Comparison of ENCODE assay signal across 10 cellular contexts in genomic region chrX:136714626-136715599, GRCh38.
A peak's percentile ranks its signal among the peaks of the same experiment; 100 is the strongest.
DNase-seq lines count a peak whose midpoint lies in the region; ATAC-seq and TF ChIP-seq lines count a peak whose summit lies in the region.
"Had no signal": no experiment of that assay in that cellular context is flagged by ENCODE, and none has a peak within 500 bp of the region (broad histone marks: within the 10 kb centered on the region; RNA-seq: fewer than 3 reads in every experiment).

No MANE protein-coding gene starts in this region.

- H3K27me3 ChIP-seq in ovary (no peaks in the 10 kb centered on the region), testis (no peaks in the 10 kb centered on the region), heart right ventricle (peaks cover 0 to 20% (median 0%) of the 10 kb centered on the region in 7 donors)

- H3K27ac ChIP-seq in ovary (no peak overlapping the region), testis (no peak overlapping the region), heart right ventricle (peak overlapping the region in 1 of 10 donors; percentile 77)
- H3K27ac ChIP-seq: thoracic aorta had no signal

- H3K36me3 Mint-ChIP-seq in activated T-helper 1 cell treated with anti-CD3 and anti-CD28 coated beads, Interleukin-12 subunit alpha, Interleukin-12 subunit beta, Interleukin-2, Interleukin-4 antibody, amounts not matched to agents 30 ng/mL and 10 ng/mL and 1 ng/mL, durations not matched to agents 14 hours and 24 hours and 36 hours (ENCODE audit: low read depth): peaks cover 7% of the 10 kb centered on the region

- H3K4me3 ChIP-seq in ovary (no peak overlapping the region), testis (no peak overlapping the region), heart right ventricle (no peak overlapping the region)
- H3K4me3 ChIP-seq: thoracic aorta had no signal

- no peaks in the 10 kb centered on the region for H3K27me3 Mint-ChIP-seq in activated T-helper 1 cell treated with anti-CD3 and anti-CD28 coated beads, Interleukin-12 subunit alpha, Interleukin-12 subunit beta, Interleukin-2, Interleukin-4 antibody, amounts not matched to agents 30 ng/mL and 10 ng/mL and 1 ng/mL, durations not matched to agents 14 hours and 24 hours and 36 hours (ENCODE audit: insufficient read depth)

- H3K4me1 ChIP-seq in ovary (ENCODE audit: insufficient read depth) (no peaks in the 10 kb centered on the region), testis (no peaks in the 10 kb centered on the region), heart right ventricle (peaks cover 0 to 49% (median 11%) of the 10 kb centered on the region in 9 donors)

- CTCF ChIA-PET in GM10248 (lab: Yijun Ruan, JAX): interaction anchor here (1.2 kb wide), 1 partner anchor 210 kb away, joined by 5 read pairs; no protein-coding TSS in a partner anchor

- TF ChIP-seq POLR2A in ovary (IDR thresholded peaks at IDR 0.05) (no peak), testis (IDR thresholded peaks at IDR 0.05) (no peak)

- no peaks in the 10 kb centered on the region for H3K9me3 ChIP-seq in ovary
- no peaks in the 10 kb centered on the region for H3K9me3 ChIP-seq in testis
- no peaks in the 10 kb centered on the region for H3K9me3 ChIP-seq in heart right ventricle
- H3K9me3 ChIP-seq: thoracic aorta had no signal

- H3K4me3 Mint-ChIP-seq in activated T-helper 1 cell treated with anti-CD3 and anti-CD28 coated beads, Interleukin-12 subunit alpha, Interleukin-12 subunit beta, Interleukin-2, Interleukin-4 antibody, amounts not matched to agents 30 ng/mL and 10 ng/mL and 1 ng/mL, durations not matched to agents 14 hours and 24 hours and 36 hours: peak overlapping the region; percentile 66

- no peaks in the 10 kb centered on the region for H3K9me3 Mint-ChIP-seq in activated T-helper 1 cell treated with anti-CD3 and anti-CD28 coated beads, Interleukin-12 subunit alpha, Interleukin-12 subunit beta, Interleukin-2, Interleukin-4 antibody, amounts not matched to agents 30 ng/mL and 10 ng/mL and 1 ng/mL, durations not matched to agents 14 hours and 24 hours and 36 hours

- ATAC-seq in GM19455 (IDR thresholded peaks at IDR 0.05; ENCODE audit: unreplicated experiment) (peak; percentile 83), HG03139 (IDR thresholded peaks at IDR 0.05; ENCODE audit: unreplicated experiment) (peak; percentile 86), heart right ventricle (no peak)

- TF ChIP-seq CTCF in GM10248 (IDR thresholded peaks at IDR 0.05; ENCODE audit: control extremely low read depth, extremely low read depth, low read depth, missing control alignments) (no peak), ovary (IDR thresholded peaks at IDR 0.05) (no peak), testis (IDR thresholded peaks at IDR 0.05) (no peak), heart right ventricle (IDR thresholded peaks at IDR 0.05) (no peak)

- DNase-seq in GM10248 (ENCODE audit: extremely low spot score) (peak; percentile 21), ovary (no peak), NCI-H2171 (lab: John Stamatoyannopoulos, UW) (no peak), testis (no peak), heart right ventricle (no peak)
- DNase-seq in activated T-helper 1 cell treated with anti-CD3 and anti-CD28 coated beads, Interleukin-12 subunit alpha, Interleukin-12 subunit beta, Interleukin-2, Interleukin-4 antibody, amounts not matched to agents 30 ng/mL and 10 ng/mL and 1 ng/mL, durations not matched to agents 14 hours and 24 hours and 36 hours (ENCODE audit: low spot score): no peak
- DNase-seq: NCI-H146 had no signal

- peak overlapping the region; percentile 90 for H3K27ac Mint-ChIP-seq in activated T-helper 1 cell treated with anti-CD3 and anti-CD28 coated beads, Interleukin-12 subunit alpha, Interleukin-12 subunit beta, Interleukin-2, Interleukin-4 antibody, amounts not matched to agents 30 ng/mL and 10 ng/mL and 1 ng/mL, durations not matched to agents 14 hours and 24 hours and 36 hours

- 67 to 70% (median 69%) methylated on average over 6 of the region's 6 CpGs for WGBS in ovary, 3 donors
- WGBS in testis, 2 donors: 77 to 79% methylated on average over 6 of the region's 6 CpGs
- 79 to 83% methylated on average over 6 of the region's 6 CpGs for WGBS in heart right ventricle, 2 donors

- no peak for TF ChIP-seq EP300 in ovary (IDR thresholded peaks at IDR 0.05)

- H3K36me3 ChIP-seq in ovary (no peaks in the 10 kb centered on the region), testis (ENCODE audit: low read depth, missing control alignments) (no peaks in the 10 kb centered on the region), heart right ventricle (peaks cover 0 to 17% (median 0%) of the 10 kb centered on the region in 9 donors)
- H3K36me3 ChIP-seq: thoracic aorta had no signal

- peaks cover 64% of the 10 kb centered on the region for H3K4me1 Mint-ChIP-seq in activated T-helper 1 cell treated with anti-CD3 and anti-CD28 coated beads, Interleukin-12 subunit alpha, Interleukin-12 subunit beta, Interleukin-2, Interleukin-4 antibody, amounts not matched to agents 30 ng/mL and 10 ng/mL and 1 ng/mL, durations not matched to agents 14 hours and 24 hours and 36 hours (ENCODE audit: low read depth)

- intact Hi-C loops in activated T-helper 1 cell treated with anti-CD3 and anti-CD28 coated beads, Interleukin-12 subunit alpha, Interleukin-12 subunit beta, Interleukin-2, Interleukin-4 antibody, amounts not matched to agents 30 ng/mL and 10 ng/mL and 1 ng/mL, durations not matched to agents 14 hours and 24 hours and 36 hours (cut with micrococcal nuclease): loop anchor here (5.0 to 10.0 kb wide), 2 partner anchors 218 to 340 kb away; partner anchors contain the start of gene HTATSF1
- intact Hi-C loops in ovary (cut with DNase I): loop anchor here in 1 of 4 donors (10.0 kb wide), 1 partner anchor 210 kb away; no protein-coding TSS in a partner anchor
- intact Hi-C loops in testis (cut with DNase I; ENCODE audit: low total_unique reads): no loop called here
- intact Hi-C loops in heart right ventricle (cut with DNase I): loop anchor here in 8 of 10 donors (5.0 to 10.0 kb wide), 5 partner anchors 50 to 212 kb away; partner anchors contain the start of gene RBMX (in 1 of the 8)

- POLR2A ChIA-PET in GM10248 (lab: Yijun Ruan, JAX): no interaction called here

Comparison
In these comparisons a context has a peak if more than half of its experiments do, and no peak if none do; other contexts are left out.
1. ATAC-seq: peak in GM19455 (single experiment) and HG03139 (single experiment); none in heart right ventricle (0 of 8).